Comparison of ENCODE assay signal across 10 cellular contexts in the genomic region with DNA sequence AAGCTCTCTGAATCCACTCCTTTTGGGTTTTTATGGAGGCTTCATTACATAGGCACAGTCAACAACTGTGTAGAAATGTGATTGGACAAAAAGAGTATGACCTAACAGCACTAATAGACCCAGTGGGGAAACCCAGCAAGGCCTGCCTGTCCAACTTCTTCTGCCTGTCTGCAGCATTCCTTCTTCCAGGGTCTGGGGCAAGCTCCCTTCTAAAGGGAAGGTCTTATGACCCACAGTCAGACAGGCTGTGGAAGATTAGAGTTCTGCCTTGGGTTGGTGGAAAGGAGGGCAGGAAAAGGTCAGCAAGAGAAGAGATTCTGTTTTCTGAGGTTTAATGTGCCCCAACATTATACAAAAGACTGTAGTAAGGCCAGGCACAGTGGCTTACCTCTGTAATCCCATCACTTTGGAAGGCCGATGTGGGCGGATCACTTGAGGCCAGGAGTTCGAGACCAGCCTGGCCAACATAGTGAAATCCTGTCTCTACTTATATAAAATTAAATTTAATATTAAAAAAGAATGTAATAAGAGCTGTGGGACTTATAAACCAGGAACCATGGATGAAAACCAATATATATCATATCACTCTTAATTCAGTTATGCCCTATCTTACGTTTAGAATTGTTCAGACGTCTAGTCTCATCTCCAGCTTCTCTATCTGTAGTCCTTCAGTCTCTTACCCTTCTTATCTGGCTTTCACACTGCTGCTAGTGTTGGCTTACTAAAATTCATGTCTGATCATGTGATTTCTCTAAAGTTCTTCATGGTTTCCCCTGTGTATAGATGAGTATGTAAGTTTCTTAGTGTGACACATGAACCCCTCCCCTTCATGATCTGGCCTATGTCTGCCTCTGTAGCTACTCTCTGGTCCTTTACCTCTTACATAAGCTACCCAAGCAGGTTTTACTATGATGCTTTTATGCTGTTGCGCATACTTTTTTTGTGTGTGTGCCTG. TPM values are rescaled to one million over a fixed set of nuclear protein-coding genes. Genes with fewer than 3 reads are reported as not detected.
DNase-seq lines count a peak whose midpoint lies in the region; ATAC-seq lines count a peak whose summit lies in the region.
"Had no signal": no experiment of that assay in that cellular context is flagged by ENCODE, and none has a peak within 500 bp of the region (broad histone marks: within the 10 kb centered on the region; RNA-seq: fewer than 3 reads in every experiment).

No MANE protein-coding gene starts in this region.

- POLR2A ChIA-PET in naive thymus-derived CD8-positive, alpha-beta T cell (lab: Charles Lee), result interaction anchor here (1.0 to 1.3 kb wide), 2 partner anchors 8 to 14 kb away, joined by 3 to 6 read pairs; a partner anchor contains a TSS

- peak overlapping the region; percentile 27 for H3K27ac Mint-ChIP-seq in activated naive CD8-positive, alpha-beta T cell treated with anti-CD3 and anti-CD28 coated beads for 36 hours
- peak overlapping the region; percentile 21 to 81 (median 48) for H3K27ac Mint-ChIP-seq in naive thymus-derived CD8-positive, alpha-beta T cell
- H3K27ac Mint-ChIP-seq: T-helper 1 cell treated with Interleukin-12 subunit alpha and Interleukin-12 subunit beta and Interleukin-4 antibody, amounts not matched to agents 30 μg/mL and 1 μg/mL, for 36 hours had no signal

- H3K9me3 Mint-ChIP-seq in activated naive CD8-positive, alpha-beta T cell treated with anti-CD3 and anti-CD28 coated beads for 36 hours, result peaks cover 3% of the 10 kb centered on the region
- no peaks in the 10 kb centered on the region for H3K9me3 Mint-ChIP-seq in naive thymus-derived CD8-positive, alpha-beta T cell
- H3K9me3 Mint-ChIP-seq: T-helper 1 cell treated with Interleukin-12 subunit alpha and Interleukin-12 subunit beta and Interleukin-4 antibody, amounts not matched to agents 30 μg/mL and 1 μg/mL, for 36 hours had no signal

- no peak for DNase-seq in activated naive CD8-positive, alpha-beta T cell treated with anti-CD3 and anti-CD28 coated beads for 36 hours
- no peak for DNase-seq in naive thymus-derived CD8-positive, alpha-beta T cell
- DNase-seq in NCI-H146 (lab: John Stamatoyannopoulos, UW), result no peak
- DNase-seq in NCI-H69 (lab: John Stamatoyannopoulos, UW), result no peak
- no peak for DNase-seq in NCI-H1105 treated with DMSO at 0.1 percent for 48 hours (lab: John Stamatoyannopoulos, UW)
- DNase-seq: NCI-H2029, occipital lobe had no signal

- H3K36me3 Mint-ChIP-seq in activated naive CD8-positive, alpha-beta T cell treated with anti-CD3 and anti-CD28 coated beads for 36 hours, result peaks cover 26% of the 10 kb centered on the region
- peaks cover 0 to 8% (median 2%) of the 10 kb centered on the region in 3 donors for H3K36me3 Mint-ChIP-seq in naive thymus-derived CD8-positive, alpha-beta T cell

- ATAC-seq in GM18907 (IDR thresholded peaks at IDR 0.05; ENCODE audit: unreplicated experiment), result peak; percentile 45
- ATAC-seq in HG02642 (IDR thresholded peaks at IDR 0.05; ENCODE audit: poor library complexity, unreplicated experiment), result peak; percentile 35
- peak in 1 of 2 donors; percentile 29 for ATAC-seq in naive thymus-derived CD8-positive, alpha-beta T cell

- H3K4me3 Mint-ChIP-seq in activated naive CD8-positive, alpha-beta T cell treated with anti-CD3 and anti-CD28 coated beads for 36 hours, result no peak overlapping the region
- no peak overlapping the region for H3K4me3 Mint-ChIP-seq in naive thymus-derived CD8-positive, alpha-beta T cell
- H3K4me3 Mint-ChIP-seq: T-helper 1 cell treated with Interleukin-12 subunit alpha and Interleukin-12 subunit beta and Interleukin-4 antibody, amounts not matched to agents 30 μg/mL and 1 μg/mL, for 36 hours had no signal

- H3K4me1 Mint-ChIP-seq in activated naive CD8-positive, alpha-beta T cell treated with anti-CD3 and anti-CD28 coated beads for 36 hours, result peaks cover 42% of the 10 kb centered on the region
- peaks cover 25 to 67% (median 58%) of the 10 kb centered on the region in 4 donors for H3K4me1 Mint-ChIP-seq in naive thymus-derived CD8-positive, alpha-beta T cell

- no peaks in the 10 kb centered on the region for H3K27me3 Mint-ChIP-seq in activated naive CD8-positive, alpha-beta T cell treated with anti-CD3 and anti-CD28 coated beads for 36 hours
- H3K27me3 Mint-ChIP-seq in naive thymus-derived CD8-positive, alpha-beta T cell, result no peaks in the 10 kb centered on the region

RNA-seq across cellular contexts. Expression of a gene that starts 6.2 kb away (rescaled TPM):
- 10 to 100 TPM; 18.5 to 20.8 TPM for total RNA-seq in activated naive CD8-positive, alpha-beta T cell treated with anti-CD3 and anti-CD28 coated beads for 36 hours
- 10 to 100 TPM; 32.8 to 36.1 TPM for total RNA-seq in naive thymus-derived CD8-positive, alpha-beta T cell
- polyA plus RNA-seq in naive thymus-derived CD8-positive, alpha-beta T cell, result 10 to 100 TPM; 11.2 to 11.8 (median 11.8) TPM

RNA-seq across cellular contexts. Expression of a gene that starts 14.2 kb away (rescaled TPM):
- total RNA-seq in activated naive CD8-positive, alpha-beta T cell treated with anti-CD3 and anti-CD28 coated beads for 36 hours, result 10 to 100 TPM; 12.1 to 13.1 TPM
- 10 to 100 TPM; 17.3 to 19.5 TPM for total RNA-seq in naive thymus-derived CD8-positive, alpha-beta T cell
- 1 to 10 TPM; 7.1 to 9.0 (median 8.4) TPM for polyA plus RNA-seq in naive thymus-derived CD8-positive, alpha-beta T cell
